In the genomic region with DNA sequence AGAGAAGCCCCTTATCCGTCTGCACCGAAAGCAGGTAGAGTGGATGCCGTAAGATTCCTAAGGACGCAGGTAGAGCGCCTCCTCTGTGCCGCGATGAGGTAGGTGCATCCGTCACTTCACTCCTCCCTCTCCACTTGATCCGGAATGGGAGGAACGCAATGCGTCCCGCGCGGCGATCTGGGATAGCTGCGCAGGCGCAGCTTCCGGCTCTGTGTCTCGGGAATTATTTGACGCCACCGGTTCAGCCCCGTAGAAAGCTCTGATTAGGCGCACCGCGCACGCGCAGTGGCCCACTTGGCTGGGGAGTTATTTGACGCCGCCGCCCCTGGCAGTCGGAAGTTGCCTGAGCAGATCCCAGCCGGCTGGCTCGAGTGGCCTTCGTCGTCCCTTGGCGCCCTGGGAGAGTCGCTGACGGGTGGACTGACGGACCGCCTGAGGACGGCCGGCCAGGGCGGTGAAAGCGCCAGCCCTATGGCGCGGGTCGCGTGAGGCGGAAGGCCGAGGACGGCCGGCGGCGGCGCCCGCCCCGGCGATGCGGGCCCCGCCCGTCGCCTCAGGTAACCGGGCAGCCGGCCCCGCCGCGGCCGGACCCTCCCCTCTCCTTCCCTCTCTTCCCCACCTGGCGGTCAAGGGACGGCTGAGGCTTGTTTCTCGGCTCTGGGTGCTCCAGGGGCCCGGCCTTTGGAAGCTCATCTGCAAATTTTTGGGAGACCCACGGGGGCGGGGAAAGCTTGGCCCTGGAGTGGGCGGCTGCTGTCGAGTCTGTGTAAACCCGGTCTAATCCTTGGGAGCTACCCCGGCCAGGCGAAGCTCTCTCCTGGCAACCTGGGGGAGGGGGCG, we compare ENCODE assay signal across 8 cellular contexts. TPM values are rescaled to one million over a fixed set of nuclear protein-coding genes. Genes with fewer than 3 reads are reported as not detected.
DNase-seq lines count a peak whose midpoint lies in the region; ATAC-seq and TF ChIP-seq lines count a peak whose summit lies in the region.

A gene (plus strand): TSS at position 331 of the 840 bp plus-strand sequence. CDS start 15,590 bp downstream, outside the sequence.

- H3K27me3 Mint-ChIP-seq in central memory CD8-positive, alpha-beta T cell, result no peaks in the 10 kb centered on the region

- DNase-seq in AG10803 (ENCODE audit: low read depth) (peak; percentile 95), NCI-H345 treated with DMSO at 0.1 percent for 48 hours (lab: John Stamatoyannopoulos, UW; ENCODE audit: unreplicated experiment) (peak; percentile 100), inferior parietal cortex (ENCODE audit: extremely low spot score) (peak; percentile 99), spleen (peak; percentile 99)
- DNase-seq in activated CD4-positive, CD25-positive, alpha-beta regulatory T cell (lab: John Stamatoyannopoulos, UW), result peak; percentile 91 to 97 (median 96)
- peak; percentile 96 to 97 for DNase-seq in central memory CD8-positive, alpha-beta T cell (ENCODE audit: low spot score in 2 of 2)

- H3K4me1 ChIP-seq in spleen, result peaks cover 18 to 58% (median 34%) of the 10 kb centered on the region in 6 donors

- H3K9me3 ChIP-seq in spleen, result no peaks in the 10 kb centered on the region

- TF ChIP-seq CTCF in AG10803 (conservative IDR thresholded peaks at IDR 0.05; ENCODE audit: low read length) (peak; percentile 53), spleen (IDR thresholded peaks at IDR 0.05 in 8 of 11, conservative IDR thresholded peaks at IDR 0.05 in 3 of 11) (peak in 9 of 11 experiments; percentile 18 to 61 (median 46))

- TF ChIP-seq POLR2A in spleen (IDR thresholded peaks at IDR 0.05), result no peak

- peak within 1 kb of the TSS; percentile 76 to 96 (median 91) for H3K27ac ChIP-seq in spleen

- 0 to 1% (median 1%) methylated on average over 35 to 80 of the region's 80 CpGs for WGBS in spleen, 5 donors

- H3K27me3 ChIP-seq in spleen (replicated peaks in 1 of 7), result no peaks in the 10 kb centered on the region

- H3K4me3 ChIP-seq in AG10803 (ENCODE audit: low read length) (peak within 1 kb of the TSS; percentile 89), spleen (peak within 1 kb of the TSS; percentile 58 to 98 (median 78))

- intact Hi-C loops in spleen (cut with DNase I; ENCODE audit: low total_unique reads), result no loop called here

- no peaks in the 10 kb centered on the region for H3K9me3 Mint-ChIP-seq in central memory CD8-positive, alpha-beta T cell

- H3K27ac Mint-ChIP-seq in central memory CD8-positive, alpha-beta T cell (ENCODE audit: low read depth), result peak within 1 kb of the TSS; percentile 94

- peak within 1 kb of the TSS; percentile 91 for H3K4me3 Mint-ChIP-seq in central memory CD8-positive, alpha-beta T cell

- H3K36me3 Mint-ChIP-seq in central memory CD8-positive, alpha-beta T cell (ENCODE audit: insufficient read depth), result peaks cover 17% of the 10 kb centered on the region

- peaks cover 39% of the 10 kb centered on the region for H3K4me1 Mint-ChIP-seq in central memory CD8-positive, alpha-beta T cell

- no peaks in the 10 kb centered on the region for H3K36me3 ChIP-seq in spleen

- ATAC-seq in GM19025 (IDR thresholded peaks at IDR 0.05; ENCODE audit: low read depth, unreplicated experiment) (peak; percentile 89), HG03342 (IDR thresholded peaks at IDR 0.05; ENCODE audit: unreplicated experiment) (peak; percentile 83)
- ATAC-seq in central memory CD8-positive, alpha-beta T cell (replicated peaks; ENCODE audit: extremely low read depth, poor library complexity, severe bottlenecking), result peak; percentile 91

RNA-seq across cellular contexts. Expression of the gene that starts here (rescaled TPM):
- total RNA-seq in spleen, result 10 to 100 TPM; 34.1 to 62.5 (median 49.3) TPM
- 10 to 100 TPM in 1 of 3 donors, 1 to 10 TPM in 2; 6.8 to 10.2 (median 9.1) TPM for polyA plus RNA-seq in spleen

Comparison
In these comparisons a context has a peak if more than half of its experiments do, and no peak if none do; other contexts are left out.
1. Peak in every context shown above with its lines: DNase-seq, ATAC-seq, H3K4me3 ChIP-seq and H3K27ac ChIP-seq.